21 cellular contexts compared by ENCODE assay signal in genomic region chr3:138257986-138258385, GRCh38.
"Had no signal": no experiment of that assay in that cellular context is flagged by ENCODE, and none has a peak within 500 bp of the region (broad histone marks: within the 10 kb centered on the region; RNA-seq: fewer than 3 reads in every experiment).

No MANE protein-coding gene starts in this region.

- H3K4me3 ChIP-seq: MG63 had no signal

- H3K9me3 Mint-ChIP-seq: activated naive CD4-positive, alpha-beta T cell treated with anti-CD3 and anti-CD28 coated beads for 36 hours; activated T-cell treated with anti-CD3 and anti-CD28 coated beads, Interleukin-2, amount 50 U/mL, for 24 hours; WTC11 had no signal

- H3K27ac Mint-ChIP-seq: activated CD8-positive, alpha-beta memory T cell treated with anti-CD3 and anti-CD28 coated beads, Interleukin-2, amount 10 ng/mL, durations not matched to agents 7 days and 5 days; activated naive CD4-positive, alpha-beta T cell treated with anti-CD3 and anti-CD28 coated beads for 36 hours; activated naive CD8-positive, alpha-beta T cell; activated T-cell treated with anti-CD3 and anti-CD28 coated beads, Interleukin-2, amount 50 U/mL, for 24 hours; T-helper 17 cell; WTC11 had no signal

- H3K27ac ChIP-seq: brain microvascular endothelial cell had no signal

- H3K27me3 ChIP-seq: brain microvascular endothelial cell, MG63 had no signal

- DNase-seq: activated CD4-positive, alpha-beta T cell treated with anti-CD3 and anti-CD28 coated beads for 48 hours; activated CD4-positive, alpha-beta T cell treated with anti-CD3 and anti-CD28 coated beads, Interleukin-2, amount 50 U/mL, for 4 hours; activated CD4-positive, CD25-positive, alpha-beta regulatory T cell treated with anti-CD3 and anti-CD28 coated beads, Interleukin-2, amount 50 U/mL, for 72 hours; activated CD8-positive, alpha-beta memory T cell treated with anti-CD3 and anti-CD28 coated beads, Interleukin-2, amount 10 ng/mL, durations not matched to agents 7 days and 5 days; activated gamma-delta T cell; activated naive CD4-positive, alpha-beta T cell treated with anti-CD3 and anti-CD28 coated beads for 36 hours; activated T-cell treated with anti-CD3 and anti-CD28 coated beads, Interleukin-2, amount 50 U/mL, for 24 hours; amygdala; brain microvascular endothelial cell; cerebellar nuclear complex; MG63; NCI-H1105 treated with DMSO at 0.1 percent for 48 hours; NCI-H1436 treated with DMSO at 0.1 percent for 48 hours; NCI-H187; NCI-H2081; NCI-H510A treated with DMSO at 0.1 percent for 48 hours; SIG-M5; T-helper 17 cell; T-helper 9 cell had no signal

- H3K9me3 ChIP-seq: MG63 had no signal

- H3K4me1 Mint-ChIP-seq: activated CD8-positive, alpha-beta memory T cell treated with anti-CD3 and anti-CD28 coated beads, Interleukin-2, amount 10 ng/mL, durations not matched to agents 7 days and 5 days; WTC11 had no signal

- H3K4me3 Mint-ChIP-seq: activated CD8-positive, alpha-beta memory T cell treated with anti-CD3 and anti-CD28 coated beads, Interleukin-2, amount 10 ng/mL, durations not matched to agents 7 days and 5 days; activated naive CD4-positive, alpha-beta T cell treated with anti-CD3 and anti-CD28 coated beads for 36 hours; activated naive CD8-positive, alpha-beta T cell; activated T-cell treated with anti-CD3 and anti-CD28 coated beads, Interleukin-2, amount 50 U/mL, for 24 hours; T-helper 17 cell; WTC11 had no signal

- ATAC-seq: activated CD8-positive, alpha-beta memory T cell treated with anti-CD3 and anti-CD28 coated beads, Interleukin-2, amount 10 ng/mL, durations not matched to agents 7 days and 5 days; T-helper 17 cell; WTC11 had no signal

- H3K36me3 Mint-ChIP-seq: WTC11 had no signal
